In genomic region chr3:136634821-136635220, GRCh38 we compare ENCODE assay signal across 25 cellular contexts.
"Had no signal": no experiment of that assay in that cellular context is flagged by ENCODE, and none has a peak within 500 bp of the region (broad histone marks: within the 10 kb centered on the region; RNA-seq: fewer than 3 reads in every experiment).

No MANE protein-coding gene starts in this region.

- H3K27ac Mint-ChIP-seq: stimulated activated naive B cell treated with anti-CD40 and anti-IgM and Interleukin-4, amounts not matched to agents 10 μg/mL and 1 μg/mL and 100 μg/mL, for 72 hours had no signal

- H2AFZ ChIP-seq: parathyroid adenoma had no signal

- H3K27me3 Mint-ChIP-seq: natural killer cell treated with Interleukin-12 subunit alpha and Interleukin-12 subunit beta and Interleukin-15 and Interleukin-18, amount 100 ng/mL, for 72 hours; stimulated activated naive B cell treated with anti-CD40 and anti-IgM and Interleukin-4, amounts not matched to agents 10 μg/mL and 1 μg/mL and 100 μg/mL, for 72 hours had no signal

- DNase-seq: cortex of kidney; dorsolateral prefrontal cortex; effector CD8-positive, alpha-beta T cell; gastrocnemius medialis; left ventricle myocardium superior; mesenchymal stem cell; midbrain; occipital lobe; psoas muscle; retina; right lobe of liver; spleen; stimulated activated CD4-positive, alpha-beta T cell treated with anti-CD3 and anti-CD28 coated beads, Interleukin-15, amount 100 ng/mL, for 24 hours; stimulated activated CD4-positive, alpha-beta T cell treated with anti-CD3 and anti-CD28 coated beads, Interleukin-1b, Interleukin-23, amount 100 ng/mL, for 48 hours; stimulated activated CD4-positive, alpha-beta T cell treated with anti-CD3 and anti-CD28 coated beads, Interleukin-4, amount 100 ng/mL, for 24 hours; stimulated activated naive B cell treated with anti-CD40 and anti-IgM and Interleukin-4, amounts not matched to agents 10 μg/mL and 1 μg/mL and 100 μg/mL, for 72 hours; stomach; substantia nigra; transverse colon had no signal

- ATAC-seq: esophagus mucosa; gastrocnemius medialis; left ventricle myocardium superior; natural killer cell treated with Interleukin-12 subunit alpha and Interleukin-12 subunit beta and Interleukin-15 and Interleukin-18, amount 100 ng/mL, for 72 hours; psoas muscle; right lobe of liver; stimulated activated naive B cell treated with anti-CD40 and anti-IgM and Interleukin-4, amounts not matched to agents 10 μg/mL and 1 μg/mL and 100 μg/mL, for 72 hours had no signal

- H3K27me3 ChIP-seq: dorsolateral prefrontal cortex, gastrocnemius medialis, right lobe of liver, spleen, stomach, transverse colon had no signal

- FAIRE-seq: keratinocyte had no signal

- H3K4me3 ChIP-seq: dorsolateral prefrontal cortex, gastrocnemius medialis, lung, psoas muscle, right lobe of liver, spleen, stomach, thoracic aorta, transverse colon had no signal

- H3K9me3 Mint-ChIP-seq: natural killer cell treated with Interleukin-12 subunit alpha and Interleukin-12 subunit beta and Interleukin-15 and Interleukin-18, amount 100 ng/mL, for 72 hours had no signal

- H3K9ac ChIP-seq: parathyroid adenoma had no signal

- H3K36me3 Mint-ChIP-seq: natural killer cell treated with Interleukin-12 subunit alpha and Interleukin-12 subunit beta and Interleukin-15 and Interleukin-18, amount 100 ng/mL, for 72 hours had no signal

- H3K9me3 ChIP-seq: gastrocnemius medialis, psoas muscle, right lobe of liver, spleen, stomach, thoracic aorta, transverse colon had no signal

- H3K4me1 ChIP-seq: parathyroid adenoma had no signal

- H3K27ac ChIP-seq: dorsolateral prefrontal cortex, gastrocnemius medialis, parathyroid adenoma, psoas muscle, right lobe of liver, spleen, stomach, thoracic aorta, transverse colon had no signal

- H3K36me3 ChIP-seq: gastrocnemius medialis, right lobe of liver, thoracic aorta, transverse colon had no signal

- H3K4me3 Mint-ChIP-seq: natural killer cell treated with Interleukin-12 subunit alpha and Interleukin-12 subunit beta and Interleukin-15 and Interleukin-18, amount 100 ng/mL, for 72 hours; stimulated activated naive B cell treated with anti-CD40 and anti-IgM and Interleukin-4, amounts not matched to agents 10 μg/mL and 1 μg/mL and 100 μg/mL, for 72 hours had no signal
